10 cellular contexts compared by ENCODE assay signal in genomic region chr5:143399616-143400540, GRCh38. TPM values are rescaled to one million over a fixed set of nuclear protein-coding genes. Genes with fewer than 3 reads are reported as not detected.
DNase-seq lines count a peak whose midpoint lies in the region; ATAC-seq and TF ChIP-seq lines count a peak whose summit lies in the region.
"Had no signal": no experiment of that assay in that cellular context is flagged by ENCODE, and none has a peak within 500 bp of the region (broad histone marks: within the 10 kb centered on the region; RNA-seq: fewer than 3 reads in every experiment).

No MANE protein-coding gene starts in this region.

- H3K79me2 ChIP-seq in KMS-11 (ENCODE audit: insufficient read depth, low read depth): peaks cover 86% of the 10 kb centered on the region

- H3K4me1 Mint-ChIP-seq in natural killer cell: peaks cover 63 to 72% of the 10 kb centered on the region in 2 donors

- H3K27ac Mint-ChIP-seq in natural killer cell: peak overlapping the region; percentile 97 to 99
- H3K27ac Mint-ChIP-seq: nephron progenitor cell had no signal

- no peaks in the 10 kb centered on the region for H4K20me1 ChIP-seq in KMS-11 (ENCODE audit: insufficient read depth)

- no peaks in the 10 kb centered on the region for H3K27me3 Mint-ChIP-seq in natural killer cell (ENCODE audit: low read depth in 2 of 2)

- peak overlapping the region; percentile 96 for H3K27ac ChIP-seq in KMS-11

- H3K4me2 ChIP-seq in KMS-11: peak overlapping the region; percentile 77

- peak in 8 of 14 donors; percentile 10 to 68 (median 51) for DNase-seq in C1 segment of cervical spinal cord (lab: John Stamatoyannopoulos, UW)
- no peak for DNase-seq in choroid plexus epithelial cell (ENCODE audit: low read depth)
- DNase-seq in natural killer cell: no peak
- DNase-seq in NCI-H2081 (lab: John Stamatoyannopoulos, UW): no peak
- DNase-seq in HCEC 1CT: no peak
- DNase-seq: activated CD8-positive, alpha-beta memory T cell treated with anti-CD3 and anti-CD28 coated beads, Interleukin-2, amount 50 U/mL, for 48 hours; nephron progenitor cell had no signal

- no peak overlapping the region for H2AFZ ChIP-seq in KMS-11 (ENCODE audit: low read depth)

- intact Hi-C loops in natural killer cell (cut with micrococcal nuclease): loop anchor here (5.0 to 10.0 kb wide), 6 partner anchors 48 to 785 kb away; no protein-coding TSS in a partner anchor

- H3K27me3 ChIP-seq in KMS-11 (ENCODE audit: insufficient read depth, low read depth): no peaks in the 10 kb centered on the region

- peak overlapping the region; percentile 97 for H3K4me3 Mint-ChIP-seq in natural killer cell
- H3K4me3 Mint-ChIP-seq: nephron progenitor cell had no signal

- H3K9me3 Mint-ChIP-seq in natural killer cell: no peaks in the 10 kb centered on the region
- H3K9me3 Mint-ChIP-seq: nephron progenitor cell had no signal

- H3K36me3 ChIP-seq in KMS-11 (ENCODE audit: insufficient read depth): peaks cover 19% of the 10 kb centered on the region; the same call in 1 of the 2 replicates

- no peak for ATAC-seq in natural killer cell
- ATAC-seq in HG03342 (IDR thresholded peaks at IDR 0.05; ENCODE audit: unreplicated experiment): no peak
- no peak for ATAC-seq in HG03139 (IDR thresholded peaks at IDR 0.05; ENCODE audit: unreplicated experiment)

- H3K9ac ChIP-seq in KMS-11: peak overlapping the region; percentile 97

- no peaks in the 10 kb centered on the region for H3K36me3 Mint-ChIP-seq in natural killer cell

- peaks cover 11% of the 10 kb centered on the region for H3K4me1 ChIP-seq in KMS-11 (ENCODE audit: low read depth, poor library complexity, severe bottlenecking)

- H3K4me3 ChIP-seq in KMS-11 (IDR thresholded peaks at IDR 0.05; ENCODE audit: insufficient read depth, low read depth, low read length) (no peak overlapping the region), choroid plexus epithelial cell (ENCODE audit: low read depth, low read length) (peak overlapping the region; percentile 87)

- TF ChIP-seq CTCF in KMS-11 (conservative IDR thresholded peaks at IDR 0.05; ENCODE audit: low read depth, low read length) (no peak), choroid plexus epithelial cell (conservative IDR thresholded peaks at IDR 0.05; ENCODE audit: low read depth, low read length) (no peak), natural killer cell (IDR thresholded peaks at IDR 0.05) (no peak)

RNA-seq across cellular contexts. Expression of gene NR3C1, which starts 3.6 kb away (rescaled TPM):
- 100 to 1,000 TPM; 147 to 168 (median 165) TPM for total RNA-seq in natural killer cell

Comparison
In these comparisons a context has a peak if more than half of its experiments do, and no peak if none do; other contexts are left out.
1. DNase-seq: peak in C1 segment of cervical spinal cord (8 of 14); none in choroid plexus epithelial cell (single experiment), natural killer cell (single experiment), NCI-H2081 (0 of 2) and HCEC 1CT (single experiment).